Comparison of ENCODE assay signal across 28 cellular contexts in genomic region chr18:10370716-10371115, GRCh38.
"Had no signal": no experiment of that assay in that cellular context is flagged by ENCODE, and none has a peak within 500 bp of the region (broad histone marks: within the 10 kb centered on the region; RNA-seq: fewer than 3 reads in every experiment).

No MANE protein-coding gene starts in this region.

- H3K27ac Mint-ChIP-seq: mesothelial cell of epicardium; naive B cell; nephron; neural progenitor cell; progenitor cell of endocrine pancreas; stimulated activated naive CD8-positive, alpha-beta T cell treated with anti-CD3 and anti-CD28 coated beads, Interleukin-15, amount 100 ng/mL, for 72 hours had no signal

- H3K36me3 ChIP-seq: esophagus squamous epithelium, lower lobe of right lung, neural progenitor cell, suprapubic skin, transverse colon, vagina had no signal

- ATAC-seq: left colon; left ventricle myocardium superior; lower lobe of right lung; mucosa of descending colon; sciatic nerve; stimulated activated naive CD8-positive, alpha-beta T cell treated with anti-CD3 and anti-CD28 coated beads, Interleukin-15, amount 100 ng/mL, for 72 hours had no signal

- H3K4me3 ChIP-seq: coronary artery, esophagus squamous epithelium, lower lobe of right lung, mucosa of descending colon, neural progenitor cell, smooth muscle cell, suprapubic skin, transverse colon, vagina had no signal

- H3K4me3 Mint-ChIP-seq: mesothelial cell of epicardium; naive B cell; nephron; neural progenitor cell; stimulated activated naive CD8-positive, alpha-beta T cell treated with anti-CD3 and anti-CD28 coated beads, Interleukin-15, amount 100 ng/mL, for 72 hours had no signal

- H3K9ac ChIP-seq: neural progenitor cell, parathyroid adenoma had no signal

- H3K27ac ChIP-seq: coronary artery, esophagus squamous epithelium, lower lobe of right lung, neural progenitor cell, parathyroid adenoma, suprapubic skin, transverse colon, vagina had no signal

- H3K4me1 Mint-ChIP-seq: naive B cell; stimulated activated naive CD8-positive, alpha-beta T cell treated with anti-CD3 and anti-CD28 coated beads, Interleukin-15, amount 100 ng/mL, for 72 hours had no signal

- H3K4me2 ChIP-seq: neural progenitor cell, smooth muscle cell had no signal

- H3K79me2 ChIP-seq: parathyroid adenoma had no signal

- DNase-seq: dermis blood vessel endothelial cell; effector memory CD4-positive, alpha-beta T cell; erythroblast; esophagus squamous epithelium; head of caudate nucleus; kidney glomerular epithelial cell; left colon; left ventricle myocardium superior; lower lobe of right lung; mucosa of descending colon; naive B cell; stimulated activated CD4-positive, alpha-beta T cell treated with anti-CD3 and anti-CD28 coated beads, Interleukin-12 subunit alpha, Interleukin-12 subunit beta, amount 100 ng/mL, for 4 hours; stimulated activated CD4-positive, alpha-beta T cell treated with anti-CD3 and anti-CD28 coated beads, Interleukin-1b, Interleukin-23, amount 100 ng/mL, for 48 hours; stimulated activated CD4-positive, alpha-beta T cell treated with anti-CD3 and anti-CD28 coated beads, Interleukin-4, amount 100 ng/mL, for 1 hour; stimulated activated CD8-positive, alpha-beta memory T cell treated with anti-CD3 and anti-CD28 coated beads, Interleukin-4, amount 100 ng/mL, for 48 hours; stimulated activated naive CD4-positive, alpha-beta T cell; stimulated activated naive CD8-positive, alpha-beta T cell treated with anti-CD3 and anti-CD28 coated beads, Interleukin-15, amount 100 ng/mL, for 72 hours; transverse colon had no signal

- H3K36me3 Mint-ChIP-seq: mesothelial cell of epicardium, naive B cell, neural progenitor cell had no signal

- H3K9me3 Mint-ChIP-seq: mesothelial cell of epicardium; nephron; stimulated activated naive CD8-positive, alpha-beta T cell treated with anti-CD3 and anti-CD28 coated beads, Interleukin-15, amount 100 ng/mL, for 72 hours had no signal

- H2AFZ ChIP-seq: neural progenitor cell, parathyroid adenoma had no signal

- H3K9me3 ChIP-seq: esophagus squamous epithelium, lower lobe of right lung, mucosa of descending colon, suprapubic skin, transverse colon, vagina had no signal

- H3K4me1 ChIP-seq: lower lobe of right lung, parathyroid adenoma had no signal

- H3K27me3 ChIP-seq: esophagus squamous epithelium, neural progenitor cell, suprapubic skin, transverse colon, vagina had no signal
